1 cellular context compared by ENCODE assay signal in genomic region chr3:25783661-25784512, GRCh38.
TF ChIP-seq lines count a peak whose summit lies in the region.

No MANE protein-coding gene starts in this region.

TF ChIP-seq in K562, 482 proteins besides CTCF, POLR2A, EP300 and RAD21 (continued from another document and continues in another):
- TF ChIP-seq RB1 (IDR thresholded peaks at IDR 0.05; ENCODE audit: low read depth): 0 out of 2 replicates have a peak, but pooled peaks have one; percentile 18
- no peak for TF ChIP-seq PHB (CRISPR knock-in tag; IDR thresholded peaks at IDR 0.05)
- no peak for TF ChIP-seq PPARD (CRISPR knock-in tag; IDR thresholded peaks at IDR 0.05)
- 0 out of 2 replicates have a peak, but pooled peaks have one; percentile 59 for TF ChIP-seq TEAD4 (IDR thresholded peaks at IDR 0.05; ENCODE audit: low read length)
- TF ChIP-seq TEAD4 (CRISPR knock-in tag; IDR thresholded peaks at IDR 0.05; ENCODE audit: borderline replicate concordance): peak; percentile 79; the same call in 1 of the 2 replicates
- peak; percentile 41; the same call in 1 of the 2 replicates for TF ChIP-seq RAD51 (IDR thresholded peaks at IDR 0.05; ENCODE audit: borderline replicate concordance, low read depth)
- 0 out of 2 replicates have a peak, but pooled peaks have one; percentile 41 for TF ChIP-seq ZFP30 (CRISPR knock-in tag; IDR thresholded peaks at IDR 0.05; ENCODE audit: borderline replicate concordance)
- TF ChIP-seq ETV1 (tag; conservative IDR thresholded peaks at IDR 0.05; ENCODE audit: low read depth): 0 out of 2 replicates have a peak, but pooled peaks have one; percentile 15
- TF ChIP-seq MXI1 (IDR thresholded peaks at IDR 0.05; ENCODE audit: low read depth, low read length): no peak
- TF ChIP-seq MAFK (IDR thresholded peaks at IDR 0.05; ENCODE audit: low read length): 0 out of 2 replicates have a peak, but pooled peaks have one; percentile 13
- no peak for TF ChIP-seq RFX1 (IDR thresholded peaks at IDR 0.05)
- no peak for TF ChIP-seq ZNF274 (IDR thresholded peaks at IDR 0.05; ENCODE audit: borderline replicate concordance, low read depth, low read length)
- TF ChIP-seq, protein P1, sequence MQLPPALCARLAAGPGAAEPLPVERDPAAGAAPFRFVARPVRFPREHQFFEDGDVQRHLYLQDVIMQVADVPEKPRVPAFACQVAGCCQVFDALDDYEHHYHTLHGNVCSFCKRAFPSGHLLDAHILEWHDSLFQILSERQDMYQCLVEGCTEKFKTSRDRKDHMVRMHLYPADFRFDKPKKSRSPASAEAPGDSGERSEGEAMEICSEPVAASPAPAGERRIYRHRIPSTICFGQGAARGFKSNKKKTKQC (CRISPR knock-in tag; IDR thresholded peaks at IDR 0.05): 0 out of 2 replicates have a peak, but pooled peaks have one; percentile 12
- TF ChIP-seq TOE1 (IDR thresholded peaks at IDR 0.05; ENCODE audit: borderline replicate concordance): peak; percentile 67
- no peak for TF ChIP-seq TOE1 (CRISPR knock-in tag; IDR thresholded peaks at IDR 0.05; ENCODE audit: borderline replicate concordance, low read depth)
- TF ChIP-seq MCM7 (IDR thresholded peaks at IDR 0.05): no peak
- peak; percentile 84; the same call in 1 of the 2 replicates for TF ChIP-seq FOXP1 (CRISPR knock-in tag; IDR thresholded peaks at IDR 0.05)
- peak; percentile 33; the same call in 1 of the 2 replicates for TF ChIP-seq HMGXB4 (CRISPR knock-in tag; IDR thresholded peaks at IDR 0.05)
- no peak for TF ChIP-seq ZNF140 (CRISPR knock-in tag; IDR thresholded peaks at IDR 0.05)
- TF ChIP-seq TBP (optimal IDR thresholded peaks at IDR 0.05; ENCODE audit: low read depth, low read length): peak; percentile 38
- TF ChIP-seq ZBTB1 (CRISPR knock-in tag; IDR thresholded peaks at IDR 0.05; ENCODE audit: borderline replicate concordance, low read depth): peak; percentile 44; the same call in 1 of the 2 replicates
- TF ChIP-seq HMBOX1 (IDR thresholded peaks at IDR 0.05): peak; percentile 73; the same call in 1 of the 2 replicates
- no peak for TF ChIP-seq GATA2 (CRISPR knock-in tag; IDR thresholded peaks at IDR 0.05)
- 0 out of 2 replicates have a peak, but pooled peaks have one; percentile 21 for TF ChIP-seq MTA3 (IDR thresholded peaks at IDR 0.05; ENCODE audit: borderline replicate concordance)
- TF ChIP-seq ZBTB40 (IDR thresholded peaks at IDR 0.05): 0 out of 2 replicates have a peak, but pooled peaks have one; percentile 43
- TF ChIP-seq ZBTB40 (CRISPR knock-in tag; IDR thresholded peaks at IDR 0.05): no peak
- TF ChIP-seq HLTF (IDR thresholded peaks at IDR 0.05): 0 out of 2 replicates have a peak, but pooled peaks have one; percentile 39
- peak; percentile 61 for TF ChIP-seq GABPB1 (CRISPR knock-in tag; IDR thresholded peaks at IDR 0.05)
- peak; percentile 85 for TF ChIP-seq ATF3 (IDR thresholded peaks at IDR 0.05)
- no peak for TF ChIP-seq ATF3 (CRISPR knock-in tag; conservative IDR thresholded peaks at IDR 0.05)
- 0 out of 2 replicates have a peak, but pooled peaks have one; percentile 34 for TF ChIP-seq ATF7 (IDR thresholded peaks at IDR 0.05)
- TF ChIP-seq NR4A1 (CRISPR knock-in tag; IDR thresholded peaks at IDR 0.05): no peak
- 0 out of 2 replicates have a peak, but pooled peaks have one; percentile 53 for TF ChIP-seq NR4A1 (tag; IDR thresholded peaks at IDR 0.05)
- peak; percentile 9; the same call in 1 of the 2 replicates for TF ChIP-seq LEF1 (IDR thresholded peaks at IDR 0.05)
- TF ChIP-seq BHLHE40 (IDR thresholded peaks at IDR 0.05; ENCODE audit: low read length): peak; percentile 93
- TF ChIP-seq ZFP1 (CRISPR knock-in tag; IDR thresholded peaks at IDR 0.05): 0 out of 2 replicates have a peak, but pooled peaks have one; percentile 19
- TF ChIP-seq DEAF1 (CRISPR knock-in tag; IDR thresholded peaks at IDR 0.05): 0 out of 2 replicates have a peak, but pooled peaks have one; percentile 15
- TF ChIP-seq, protein P2, sequence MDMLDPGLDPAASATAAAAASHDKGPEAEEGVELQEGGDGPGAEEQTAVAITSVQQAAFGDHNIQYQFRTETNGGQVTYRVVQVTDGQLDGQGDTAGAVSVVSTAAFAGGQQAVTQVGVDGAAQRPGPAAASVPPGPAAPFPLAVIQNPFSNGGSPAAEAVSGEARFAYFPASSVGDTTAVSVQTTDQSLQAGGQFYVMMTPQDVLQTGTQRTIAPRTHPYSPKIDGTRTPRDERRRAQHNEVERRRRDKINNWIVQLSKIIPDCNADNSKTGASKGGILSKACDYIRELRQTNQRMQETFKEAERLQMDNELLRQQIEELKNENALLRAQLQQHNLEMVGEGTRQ (CRISPR knock-in tag; IDR thresholded peaks at IDR 0.05): peak; percentile 14; the same call in 1 of the 2 replicates
- no peak for TF ChIP-seq ZNF3 (CRISPR knock-in tag; IDR thresholded peaks at IDR 0.05)
- 0 out of 2 replicates have a peak, but pooled peaks have one; percentile 9 for TF ChIP-seq PML (IDR thresholded peaks at IDR 0.05; ENCODE audit: low read length)
- 0 out of 2 replicates have a peak, but pooled peaks have one; percentile 48 for TF ChIP-seq GATAD2A (IDR thresholded peaks at IDR 0.05)
- TF ChIP-seq GTF2F1 (IDR thresholded peaks at IDR 0.05; ENCODE audit: low read depth, low read length): no peak
- TF ChIP-seq YY1 (IDR thresholded peaks at IDR 0.05; ENCODE audit: borderline replicate concordance in 1 of 3, control insufficient read depth in 1 of 3, extremely low read depth in 1 of 3, insufficient read depth in 3 of 3, insufficient read length in 1 of 3, insufficient replicate concordance in 2 of 3, low read depth in 1 of 3, low read length in 2 of 3): peak in 1 of 3 experiments; percentile 45
- TF ChIP-seq ZFX (CRISPR knock-in tag; IDR thresholded peaks at IDR 0.05): peak; percentile 68; the same call in 1 of the 2 replicates
- no peak for TF ChIP-seq BCLAF1 (IDR thresholded peaks at IDR 0.05; ENCODE audit: borderline replicate concordance in 1 of 2, control insufficient read depth in 1 of 2, low read depth in 2 of 2, low read length in 1 of 2)
- peak; percentile 17; the same call in 1 of the 2 replicates for TF ChIP-seq GATAD2B (IDR thresholded peaks at IDR 0.05; ENCODE audit: borderline replicate concordance)
